ENCODE assay signal across 8 cellular contexts in genomic region chr11:113694390-113694789, GRCh38.
"Had no signal": no experiment of that assay in that cellular context is flagged by ENCODE, and none has a peak within 500 bp of the region (broad histone marks: within the 10 kb centered on the region; RNA-seq: fewer than 3 reads in every experiment).

No MANE protein-coding gene starts in this region.

- ATAC-seq: GM23338, HCT116 had no signal

- H3K9me3 Mint-ChIP-seq: GM23338, H9 had no signal

- H3K27ac Mint-ChIP-seq: GM23338, H9, HFFc6 had no signal

- DNase-seq: GM23248, GOT3, H7, H9, HCEC 1CT, HFFc6 had no signal

- H3K4me3 Mint-ChIP-seq: GM23338, H9, HFFc6 had no signal
